Comparison of ENCODE assay signal across 1 cellular context in the genomic region with DNA sequence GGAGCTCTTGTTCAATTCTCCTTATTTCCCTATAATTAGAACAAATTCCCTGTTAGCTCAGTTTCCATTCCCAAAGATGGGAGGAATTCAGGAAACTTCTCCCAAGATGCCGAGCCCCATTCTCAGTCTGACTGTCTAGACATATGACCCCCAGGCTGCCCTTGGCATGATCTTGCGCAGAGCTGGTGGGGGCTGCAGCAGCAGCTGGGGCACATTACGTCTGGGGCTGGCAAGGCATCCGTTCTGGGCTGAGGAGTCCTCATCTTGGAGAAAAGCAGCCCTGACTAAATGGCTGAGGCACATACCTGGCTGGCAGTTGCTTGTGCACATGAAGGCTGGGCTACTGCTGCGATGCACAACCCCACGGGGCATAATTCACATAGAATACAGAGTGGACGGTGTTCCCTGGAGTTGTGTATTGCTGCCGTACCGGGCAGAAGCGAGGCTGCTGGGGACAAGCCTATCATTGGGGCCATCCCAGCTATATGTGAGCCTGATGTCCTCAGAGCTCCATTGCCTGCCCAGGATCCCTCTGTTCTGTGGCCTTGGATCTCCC.
TF ChIP-seq lines count a peak whose summit lies in the region.

No MANE protein-coding gene starts in this region.

TF ChIP-seq in H1, 55 proteins besides CTCF, POLR2A, EP300 and RAD21 (continued from another document):
- no peak for TF ChIP-seq SUZ12 (IDR thresholded peaks at IDR 0.05; ENCODE audit: low read length)
- TF ChIP-seq EGR1 (IDR thresholded peaks at IDR 0.05; ENCODE audit: borderline replicate concordance, low read depth, low read length): no peak
- TF ChIP-seq JUND (IDR thresholded peaks at IDR 0.05; ENCODE audit: low read length): no peak
- TF ChIP-seq FOSL1 (IDR thresholded peaks at IDR 0.05; ENCODE audit: insufficient read depth, low read depth, low read length): no peak
